22 cellular contexts compared by ENCODE assay signal in genomic region chr1:28119576-28119975, GRCh38. TPM values are rescaled to one million over a fixed set of nuclear protein-coding genes. Genes with fewer than 3 reads are reported as not detected.
DNase-seq lines count a peak whose midpoint lies in the region; ATAC-seq and TF ChIP-seq lines count a peak whose summit lies in the region.
"Had no signal": no experiment of that assay in that cellular context is flagged by ENCODE, and none has a peak within 500 bp of the region (broad histone marks: within the 10 kb centered on the region; RNA-seq: fewer than 3 reads in every experiment).

No MANE protein-coding gene starts in this region.

- H3K9me3 Mint-ChIP-seq in activated CD8-positive, alpha-beta T cell treated with anti-CD3 and anti-CD28 coated beads for 36 hours: no peaks in the 10 kb centered on the region
- H3K9me3 Mint-ChIP-seq: CD8-positive, alpha-beta memory T cell had no signal

- H3K4me1 Mint-ChIP-seq in activated CD8-positive, alpha-beta T cell treated with anti-CD3 and anti-CD28 coated beads for 36 hours (ENCODE audit: low read depth): peaks cover 9% of the 10 kb centered on the region

- no peak for ATAC-seq in GM18502 (IDR thresholded peaks at IDR 0.05; ENCODE audit: poor library complexity, unreplicated experiment)
- ATAC-seq in activated CD8-positive, alpha-beta T cell treated with anti-CD3 and anti-CD28 coated beads for 36 hours: no peak

- H3K27me3 Mint-ChIP-seq in activated CD8-positive, alpha-beta T cell treated with anti-CD3 and anti-CD28 coated beads for 36 hours: peaks cover 11% of the 10 kb centered on the region
- H3K27me3 Mint-ChIP-seq: CD4-positive, alpha-beta memory T cell had no signal

- no peaks in the 10 kb centered on the region for H3K36me3 ChIP-seq in neutrophil
- H3K36me3 ChIP-seq: BE2C, BLaER1 had no signal

- TF ChIP-seq CTCF in neutrophil (IDR thresholded peaks at IDR 0.05): no peak
- TF ChIP-seq CTCF in activated CD8-positive, alpha-beta T cell treated with anti-CD3 and anti-CD28 coated beads for 36 hours (IDR thresholded peaks at IDR 0.05): no peak

- no peaks in the 10 kb centered on the region for H3K36me3 Mint-ChIP-seq in activated CD8-positive, alpha-beta T cell treated with anti-CD3 and anti-CD28 coated beads for 36 hours (ENCODE audit: low read depth)
- H3K36me3 Mint-ChIP-seq: CD4-positive, alpha-beta memory T cell; CD4-positive, CD25-positive, alpha-beta regulatory T cell; CD8-positive, alpha-beta memory T cell had no signal

- DNase-seq in amniotic epithelial cell (ENCODE audit: low read depth): peak; percentile 51
- no peak for DNase-seq in activated T-cell treated with anti-CD3 and anti-CD28 coated beads, Interleukin-2, amount 50 U/mL, for 1 hour
- no peak for DNase-seq in activated CD8-positive, alpha-beta T cell treated with anti-CD3 and anti-CD28 coated beads for 36 hours
- DNase-seq: 8988T; ACHN; BE2C; C1 segment of cervical spinal cord; CD4-positive, alpha-beta memory T cell; CD4-positive, CD25-positive, alpha-beta regulatory T cell; CD8-positive, alpha-beta memory T cell; COR-L47; DMS 273 treated with DMSO at 0.1 percent for 48 hours; DMS153; DMS53; DMS79; DND-41; EL; GDM1 had no signal

- peaks cover 76 to 81% of the 10 kb centered on the region in 2 experiments for H3K4me1 ChIP-seq in neutrophil (ENCODE audit: control insufficient read depth in 1 of 2, insufficient read depth in 1 of 2, low read depth in 1 of 2, low read length in 1 of 2)
- H3K4me1 ChIP-seq: BE2C had no signal

- intact Hi-C loops in activated CD8-positive, alpha-beta T cell treated with anti-CD3 and anti-CD28 coated beads for 36 hours (cut with micrococcal nuclease): no loop called here

- H3K4me3 ChIP-seq in neutrophil (ENCODE audit: low read depth in 1 of 2, low read length in 1 of 2): no peak overlapping the region
- H3K4me3 ChIP-seq: BLaER1 had no signal

- H3K27ac Mint-ChIP-seq in activated CD8-positive, alpha-beta T cell treated with anti-CD3 and anti-CD28 coated beads for 36 hours: no peak overlapping the region
- H3K27ac Mint-ChIP-seq: CD4-positive, alpha-beta memory T cell; CD4-positive, CD25-positive, alpha-beta regulatory T cell; CD8-positive, alpha-beta memory T cell had no signal

- POLR2A ChIA-PET in activated CD8-positive, alpha-beta T cell treated with anti-CD3 and anti-CD28 coated beads for 36 hours (lab: Charles Lee): interaction anchor here (1.6 kb wide), 1 partner anchor 25 kb away, joined by 7 read pairs; no protein-coding TSS in a partner anchor

- peak overlapping the region; percentile 97 for H3K27ac ChIP-seq in neutrophil
- H3K27ac ChIP-seq: BLaER1 had no signal

- H3K27me3 ChIP-seq in neutrophil: no peaks in the 10 kb centered on the region
- H3K27me3 ChIP-seq: BE2C, BLaER1 had no signal

- H3K4me3 Mint-ChIP-seq in activated CD8-positive, alpha-beta T cell treated with anti-CD3 and anti-CD28 coated beads for 36 hours: no peak overlapping the region
- H3K4me3 Mint-ChIP-seq: CD14-positive monocyte; CD4-positive, alpha-beta memory T cell; CD4-positive, CD25-positive, alpha-beta regulatory T cell; CD8-positive, alpha-beta memory T cell had no signal

- H3K9me3 ChIP-seq in neutrophil: no peaks in the 10 kb centered on the region
- H3K9me3 ChIP-seq: BE2C, BLaER1 had no signal

- CTCF ChIA-PET in activated CD8-positive, alpha-beta T cell treated with anti-CD3 and anti-CD28 coated beads for 36 hours (lab: Charles Lee): interaction anchor here (0.8 to 1.2 kb wide), 3 partner anchors 11 to 90 kb away, joined by 3 to 4 read pairs (median 3); no protein-coding TSS in a partner anchor

RNA-seq across cellular contexts. Expression of gene EYA3, which starts 31.2 kb away (rescaled TPM):
- 10 to 100 TPM; 34.6 to 34.9 TPM for total RNA-seq in activated CD8-positive, alpha-beta T cell treated with anti-CD3 and anti-CD28 coated beads for 36 hours

RNA-seq across cellular contexts. Expression of gene PTAFR, which starts 56.9 kb away (rescaled TPM):
- total RNA-seq in activated CD8-positive, alpha-beta T cell treated with anti-CD3 and anti-CD28 coated beads for 36 hours: under 1 TPM; 0.16 to 0.25 TPM
